ENCODE assay signal across 30 cellular contexts in the genomic region with DNA sequence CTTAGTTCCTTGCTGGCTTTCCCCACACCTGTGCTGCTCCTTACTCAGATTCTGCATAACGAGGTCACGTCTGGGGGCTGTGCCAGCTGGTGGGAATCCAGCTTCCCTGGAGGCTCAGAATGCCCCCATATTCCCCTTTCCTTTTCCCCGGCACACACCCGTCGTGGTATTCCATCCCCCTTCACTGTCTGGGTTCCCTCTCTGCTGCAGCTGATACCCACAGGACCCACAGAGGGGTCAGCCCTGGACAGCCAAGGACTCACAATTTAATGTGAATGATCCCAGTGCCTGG. TPM values are rescaled to one million over a fixed set of nuclear protein-coding genes. Genes with fewer than 3 reads are reported as not detected.
DNase-seq lines count a peak whose midpoint lies in the region; ATAC-seq and TF ChIP-seq lines count a peak whose summit lies in the region.
"Had no signal": no experiment of that assay in that cellular context is flagged by ENCODE, and none has a peak within 500 bp of the region (broad histone marks: within the 10 kb centered on the region; RNA-seq: fewer than 3 reads in every experiment).

No MANE protein-coding gene starts in this region.

- intact Hi-C loops in breast epithelium (cut with DNase I; ENCODE audit: low total_unique reads), result no loop called here

- H3K36me3 Mint-ChIP-seq in stimulated activated naive CD8-positive, alpha-beta T cell treated with anti-CD3 and anti-CD28 coated beads, Interleukin-15, Interleukin-2, amounts not matched to agents 100 ng/mL and 50 ng/mL, for 24 hours (ENCODE audit: low read depth), result no peaks in the 10 kb centered on the region
- H3K36me3 Mint-ChIP-seq in chondrocyte (ENCODE audit: low read depth), result no peaks in the 10 kb centered on the region
- H3K36me3 Mint-ChIP-seq: activated CD4-positive, alpha-beta memory T cell treated with anti-CD3 and anti-CD28 coated beads for 36 hours; brain; natural killer cell treated with Interleukin-12 subunit alpha and Interleukin-12 subunit beta and Interleukin-15 and Interleukin-18, amount 100 ng/mL, for 72 hours had no signal

- no peaks in the 10 kb centered on the region for H3K4me1 Mint-ChIP-seq in stimulated activated naive CD8-positive, alpha-beta T cell treated with anti-CD3 and anti-CD28 coated beads, Interleukin-15, Interleukin-2, amounts not matched to agents 100 ng/mL and 50 ng/mL, for 24 hours (ENCODE audit: low read depth)
- H3K4me1 Mint-ChIP-seq in chondrocyte (ENCODE audit: low read depth), result peaks cover 11% of the 10 kb centered on the region

- DNase-seq in stimulated activated naive CD8-positive, alpha-beta T cell treated with anti-CD3 and anti-CD28 coated beads, Interleukin-15, Interleukin-2, amounts not matched to agents 100 U/mL and 50 U/mL, for 24 hours, result no peak
- DNase-seq in chondrocyte (ENCODE audit: low spot score) (no peak), NCI-H1436 treated with DMSO at 0.1 percent for 48 hours (lab: John Stamatoyannopoulos, UW) (no peak), breast epithelium (ENCODE audit: low spot score in 2 of 2) (no peak)
- DNase-seq in stimulated activated CD4-positive, alpha-beta T cell treated with anti-CD3 and anti-CD28 coated beads, Interleukin-12 subunit alpha, Interleukin-12 subunit beta, amount 100 ng/mL, for 4 hours, result no peak
- DNase-seq: activated CD4-positive, alpha-beta memory T cell treated with anti-CD3 and anti-CD28 coated beads for 36 hours; activated CD4-positive, alpha-beta T cell treated with anti-CD3 and anti-CD28 coated beads for 1 hour; activated T-cell treated with anti-CD3 and anti-CD28 coated beads, Interleukin-2, amount 50 U/mL, for 72 hours; NCI-H1048; NCI-H187 treated with DMSO at 0.1 percent for 48 hours; NCI-H524 treated with DMSO at 0.1 percent for 48 hours; SHP77 treated with DMSO at 0.1 percent for 48 hours; small intestine; stimulated activated naive CD4-positive, alpha-beta T cell; trophoblast cell had no signal

- H3K27me3 Mint-ChIP-seq in stimulated activated naive CD8-positive, alpha-beta T cell treated with anti-CD3 and anti-CD28 coated beads, Interleukin-15, Interleukin-2, amounts not matched to agents 100 ng/mL and 50 ng/mL, for 24 hours, result peaks cover 61% of the 10 kb centered on the region
- H3K27me3 Mint-ChIP-seq in chondrocyte (ENCODE audit: low read depth), result peaks cover 18% of the 10 kb centered on the region

- H3K4me3 Mint-ChIP-seq in stimulated activated naive CD8-positive, alpha-beta T cell treated with anti-CD3 and anti-CD28 coated beads, Interleukin-15, Interleukin-2, amounts not matched to agents 100 ng/mL and 50 ng/mL, for 24 hours, result no peak overlapping the region
- H3K4me3 Mint-ChIP-seq in chondrocyte (ENCODE audit: unreplicated experiment), result no peak overlapping the region
- H3K4me3 Mint-ChIP-seq: activated CD4-positive, alpha-beta memory T cell treated with anti-CD3 and anti-CD28 coated beads for 36 hours; activated T-cell treated with anti-CD3 and anti-CD28 coated beads, Interleukin-2, amount 50 U/mL, for 72 hours; natural killer cell treated with Interleukin-12 subunit alpha and Interleukin-12 subunit beta and Interleukin-15 and Interleukin-18, amount 100 ng/mL, for 72 hours; T-helper 2 cell treated with Interferon-gamma antibody and Interleukin-4, amounts not matched to agents 5 μg/mL and 100 μg/mL, for 36 hours had no signal

- TF ChIP-seq CTCF in chondrocyte (IDR thresholded peaks at IDR 0.05) (no peak), parathyroid adenoma (IDR thresholded peaks at IDR 0.05) (no peak), breast epithelium (IDR thresholded peaks at IDR 0.05) (no peak)

- ATAC-seq in stimulated activated naive CD8-positive, alpha-beta T cell treated with anti-CD3 and anti-CD28 coated beads, Interleukin-15, Interleukin-2, amounts not matched to agents 100 U/mL and 50 U/mL, for 24 hours, result no peak
- no peak for ATAC-seq in GM18861 (IDR thresholded peaks at IDR 0.05; ENCODE audit: unreplicated experiment)
- ATAC-seq: activated T-cell treated with anti-CD3 and anti-CD28 coated beads, Interleukin-2, amount 50 U/mL, for 72 hours; gastroesophageal sphincter; natural killer cell treated with Interleukin-12 subunit alpha and Interleukin-12 subunit beta and Interleukin-15 and Interleukin-18, amount 100 ng/mL, for 72 hours had no signal

- H3K9me3 ChIP-seq in parathyroid adenoma (ENCODE audit: control insufficient read depth, low read length) (no peaks in the 10 kb centered on the region), breast epithelium (no peaks in the 10 kb centered on the region)
- H3K9me3 ChIP-seq: gastroesophageal sphincter had no signal

- peaks cover 2% of the 10 kb centered on the region for H3K79me2 ChIP-seq in parathyroid adenoma

- peak overlapping the region; percentile 64 for H3K4me2 ChIP-seq in parathyroid adenoma (ENCODE audit: low read length)

- peak overlapping the region; percentile 66 for H3K27ac ChIP-seq in parathyroid adenoma
- H3K27ac ChIP-seq in breast epithelium, result peak overlapping the region in 1 of 2 donors; percentile 37
- H3K27ac ChIP-seq: C4-2B, gastroesophageal sphincter had no signal

- peak overlapping the region; percentile 40 for H3K27ac Mint-ChIP-seq in stimulated activated naive CD8-positive, alpha-beta T cell treated with anti-CD3 and anti-CD28 coated beads, Interleukin-15, Interleukin-2, amounts not matched to agents 100 ng/mL and 50 ng/mL, for 24 hours
- peak overlapping the region; percentile 37 for H3K27ac Mint-ChIP-seq in chondrocyte (ENCODE audit: unreplicated experiment)
- H3K27ac Mint-ChIP-seq: activated CD4-positive, alpha-beta memory T cell treated with anti-CD3 and anti-CD28 coated beads for 36 hours; activated T-cell treated with anti-CD3 and anti-CD28 coated beads, Interleukin-2, amount 50 U/mL, for 72 hours; natural killer cell treated with Interleukin-12 subunit alpha and Interleukin-12 subunit beta and Interleukin-15 and Interleukin-18, amount 100 ng/mL, for 72 hours; T-helper 2 cell treated with Interferon-gamma antibody and Interleukin-4, amounts not matched to agents 5 μg/mL and 100 μg/mL, for 36 hours had no signal

- H3K4me3 ChIP-seq in parathyroid adenoma (ENCODE audit: low read depth, low read length) (peak overlapping the region; percentile 1), breast epithelium (no peak overlapping the region)
- H3K4me3 ChIP-seq: gastroesophageal sphincter had no signal

- peak overlapping the region; percentile 54 for H2AFZ ChIP-seq in parathyroid adenoma

- H3K9me3 Mint-ChIP-seq in stimulated activated naive CD8-positive, alpha-beta T cell treated with anti-CD3 and anti-CD28 coated beads, Interleukin-15, Interleukin-2, amounts not matched to agents 100 ng/mL and 50 ng/mL, for 24 hours, result no peaks in the 10 kb centered on the region
- H3K9me3 Mint-ChIP-seq in chondrocyte (ENCODE audit: low read depth), result no peaks in the 10 kb centered on the region
- H3K9me3 Mint-ChIP-seq: activated CD4-positive, alpha-beta memory T cell treated with anti-CD3 and anti-CD28 coated beads for 36 hours; activated T-cell treated with anti-CD3 and anti-CD28 coated beads, Interleukin-2, amount 50 U/mL, for 72 hours; natural killer cell treated with Interleukin-12 subunit alpha and Interleukin-12 subunit beta and Interleukin-15 and Interleukin-18, amount 100 ng/mL, for 72 hours; T-helper 2 cell treated with Interferon-gamma antibody and Interleukin-4, amounts not matched to agents 5 μg/mL and 100 μg/mL, for 36 hours had no signal

- no peak overlapping the region for H3K9ac ChIP-seq in parathyroid adenoma

- TF ChIP-seq POLR2A in breast epithelium (IDR thresholded peaks at IDR 0.05), result no peak

- H3K27me3 ChIP-seq in parathyroid adenoma (ENCODE audit: control insufficient read depth, insufficient read depth, low read length), result no peaks in the 10 kb centered on the region
- H3K27me3 ChIP-seq in breast epithelium, result peaks cover 0 to 25% of the 10 kb centered on the region in 2 donors

- no peaks in the 10 kb centered on the region for H3K36me3 ChIP-seq in parathyroid adenoma (ENCODE audit: control insufficient read depth, insufficient read depth, low read length)
- H3K36me3 ChIP-seq in breast epithelium, result no peaks in the 10 kb centered on the region
- H3K36me3 ChIP-seq: gastroesophageal sphincter had no signal

- H3K4me1 ChIP-seq in parathyroid adenoma (peaks cover 11% of the 10 kb centered on the region), breast epithelium (peaks cover 0 to 11% of the 10 kb centered on the region in 2 donors)

RNA-seq across cellular contexts. Expression of a gene that starts 4.2 kb away (rescaled TPM):
- total RNA-seq in chondrocyte (0.68 to 10.2 TPM (median 8.6 TPM) in 3 replicates), breast epithelium (10 to 100 TPM; 16.6 to 24.7 (median 19.3) TPM)
- total RNA-seq: activated CD4-positive, alpha-beta memory T cell treated with anti-CD3 and anti-CD28 coated beads for 36 hours; activated T-cell treated with anti-CD3 and anti-CD28 coated beads, Interleukin-2, amount 50 U/mL, for 72 hours; fibroblast of lung; natural killer cell treated with Interleukin-12 subunit alpha and Interleukin-12 subunit beta and Interleukin-15 and Interleukin-18, amount 100 ng/mL, for 72 hours; osteoblast had no signal

RNA-seq across cellular contexts. Expression of a gene that starts 36.1 kb away (rescaled TPM):
- total RNA-seq in chondrocyte (not detected in 3 replicates), breast epithelium (not detected)
- total RNA-seq: activated CD4-positive, alpha-beta memory T cell treated with anti-CD3 and anti-CD28 coated beads for 36 hours; activated T-cell treated with anti-CD3 and anti-CD28 coated beads, Interleukin-2, amount 50 U/mL, for 72 hours; cerebellum; endothelial cell of umbilical vein; fibroblast of lung; gastroesophageal sphincter; H4; mucosa of gallbladder; natural killer cell treated with Interleukin-12 subunit alpha and Interleukin-12 subunit beta and Interleukin-15 and Interleukin-18, amount 100 ng/mL, for 72 hours; osteoblast; renal cortical epithelial cell had no signal
